15 cellular contexts compared by ENCODE assay signal in the genomic region with DNA sequence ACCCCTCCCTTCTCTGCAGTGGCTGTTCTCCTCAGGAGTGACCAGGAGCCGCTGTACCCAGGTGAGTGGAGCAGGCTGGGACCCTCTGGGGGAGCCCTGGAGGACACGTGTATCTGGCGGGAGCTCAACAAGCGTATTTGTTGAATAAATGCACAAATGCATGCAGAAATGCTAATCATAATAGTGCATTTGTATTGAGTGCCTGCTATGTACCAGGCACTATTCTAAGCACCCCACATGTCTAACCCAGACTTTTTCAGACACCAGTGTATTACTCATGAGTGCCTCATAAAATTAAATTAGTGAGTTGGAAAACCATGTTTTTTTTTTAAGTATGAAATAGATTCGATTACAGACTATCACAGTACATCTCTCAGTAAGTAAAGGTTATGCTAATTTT. TPM values are rescaled to one million over a fixed set of nuclear protein-coding genes. Genes with fewer than 3 reads are reported as not detected.
"Had no signal": no experiment of that assay in that cellular context is flagged by ENCODE, and none has a peak within 500 bp of the region (broad histone marks: within the 10 kb centered on the region; RNA-seq: fewer than 3 reads in every experiment).

No MANE protein-coding gene starts in this region.

- H3K9me3 ChIP-seq: esophagus squamous epithelium, left lung, pancreas had no signal

- H3K27ac ChIP-seq: esophagus squamous epithelium, left lung had no signal

- H3K4me3 ChIP-seq: esophagus squamous epithelium, left lung had no signal

- H3K27ac Mint-ChIP-seq: activated CD4-positive, alpha-beta memory T cell treated with anti-CD3 and anti-CD28 coated beads for 36 hours; activated naive CD8-positive, alpha-beta T cell treated with anti-CD3 and anti-CD28 coated beads, Interleukin-2, amount 10 ng/mL, durations not matched to agents 7 days and 5 days; stimulated activated memory B cell treated with anti-CD40 and anti-IgM and Interleukin-4, amounts not matched to agents 10 μg/mL and 1 μg/mL and 100 μg/mL, for 72 hours; type B pancreatic cell had no signal

- H3K4me1 ChIP-seq: esophagus squamous epithelium, left lung had no signal

- H3K36me3 Mint-ChIP-seq: activated CD4-positive, alpha-beta memory T cell treated with anti-CD3 and anti-CD28 coated beads for 36 hours; activated naive CD8-positive, alpha-beta T cell treated with anti-CD3 and anti-CD28 coated beads, Interleukin-2, amount 10 ng/mL, durations not matched to agents 7 days and 5 days; stimulated activated memory B cell treated with anti-CD40 and anti-IgM and Interleukin-4, amounts not matched to agents 10 μg/mL and 1 μg/mL and 100 μg/mL, for 72 hours; type B pancreatic cell had no signal

- H3K4me3 Mint-ChIP-seq: activated CD4-positive, alpha-beta memory T cell treated with anti-CD3 and anti-CD28 coated beads for 36 hours; activated naive CD8-positive, alpha-beta T cell treated with anti-CD3 and anti-CD28 coated beads, Interleukin-2, amount 10 ng/mL, durations not matched to agents 7 days and 5 days; neural crest cell; stimulated activated memory B cell treated with anti-CD40 and anti-IgM and Interleukin-4, amounts not matched to agents 10 μg/mL and 1 μg/mL and 100 μg/mL, for 72 hours; type B pancreatic cell had no signal

- H3K27me3 Mint-ChIP-seq: activated naive CD8-positive, alpha-beta T cell treated with anti-CD3 and anti-CD28 coated beads, Interleukin-2, amount 10 ng/mL, durations not matched to agents 7 days and 5 days; type B pancreatic cell had no signal

- H3K27me3 ChIP-seq: esophagus squamous epithelium, left lung, pancreas had no signal

- DNase-seq: activated CD4-positive, alpha-beta memory T cell treated with anti-CD3 and anti-CD28 coated beads for 36 hours; activated CD4-positive, alpha-beta T cell treated with anti-CD3 and anti-CD28 coated beads for 1 hour; activated gamma-delta T cell treated with Interleukin-2 at 50 U/mL for 16 hours; activated naive CD8-positive, alpha-beta T cell treated with anti-CD3 and anti-CD28 coated beads, Interleukin-2, amount 10 ng/mL, durations not matched to agents 7 days and 5 days; activated T-cell treated with anti-CD3 and anti-CD28 coated beads, Interleukin-2, amount 50 U/mL, for 48 hours; aorta; esophagus squamous epithelium; left lung had no signal

- H3K36me3 ChIP-seq: esophagus squamous epithelium, left lung, pancreas had no signal

- H3K9me3 Mint-ChIP-seq: activated CD4-positive, alpha-beta memory T cell treated with anti-CD3 and anti-CD28 coated beads for 36 hours; activated naive CD8-positive, alpha-beta T cell treated with anti-CD3 and anti-CD28 coated beads, Interleukin-2, amount 10 ng/mL, durations not matched to agents 7 days and 5 days; neural crest cell; stimulated activated memory B cell treated with anti-CD40 and anti-IgM and Interleukin-4, amounts not matched to agents 10 μg/mL and 1 μg/mL and 100 μg/mL, for 72 hours; type B pancreatic cell had no signal

- ATAC-seq: stimulated activated memory B cell treated with anti-CD40 and anti-IgM and Interleukin-4, amounts not matched to agents 10 μg/mL and 1 μg/mL and 100 μg/mL, for 72 hours had no signal

RNA-seq across cellular contexts. Expression of a gene that starts 7.9 kb away (rescaled TPM):
- total RNA-seq: bronchial epithelial cell; myocyte; T-helper 2 cell treated with Interferon-gamma antibody and Interleukin-4, amounts not matched to agents 100 ng/mL and 5 ng/mL, for 36 hours had no signal
- polyA plus RNA-seq: aorta had no signal
